Comparison of ENCODE assay signal across 1 cellular context in the genomic region with DNA sequence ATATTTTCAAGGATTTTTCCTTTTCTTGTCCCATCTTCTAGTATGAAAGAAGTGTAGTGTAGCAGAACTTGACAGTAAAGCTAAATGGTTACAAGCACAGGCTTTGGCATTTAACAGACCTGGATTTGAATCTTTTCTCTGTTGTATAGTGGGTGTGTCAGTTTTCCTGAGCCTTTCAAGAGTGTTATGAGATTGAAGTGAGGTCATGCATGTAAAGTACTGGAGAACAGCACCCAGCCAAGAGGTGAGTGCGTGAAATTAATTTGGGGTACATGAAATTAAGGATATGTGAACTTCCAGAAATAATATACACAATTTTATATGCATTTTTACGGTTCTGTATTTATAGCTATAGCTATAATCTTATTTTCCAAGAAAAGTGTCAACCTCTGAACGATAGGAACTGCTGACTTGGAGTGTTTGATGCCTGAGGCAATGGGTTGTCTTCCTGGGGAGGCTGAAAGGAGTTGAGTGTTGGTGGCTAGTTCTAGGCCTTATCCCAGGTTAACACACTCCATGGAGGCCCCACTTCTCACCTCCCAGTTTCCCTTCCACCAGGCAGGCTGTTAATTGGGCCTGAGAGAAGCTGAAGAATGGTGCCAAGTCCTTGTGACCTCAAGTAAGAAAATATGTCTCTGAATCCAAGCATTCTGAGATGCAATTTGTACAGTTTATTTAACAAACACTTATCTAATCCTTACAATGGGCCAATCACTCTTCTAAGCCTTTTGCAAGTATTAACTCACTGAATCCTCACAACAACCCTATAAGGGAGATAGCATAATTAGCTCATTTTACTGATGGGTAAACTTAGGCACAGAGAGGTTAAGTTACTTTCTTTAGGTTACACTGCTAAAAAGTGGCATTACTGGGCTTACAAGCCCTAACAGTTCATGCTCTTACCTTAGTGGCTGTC.
TF ChIP-seq lines count a peak whose summit lies in the region.

No MANE protein-coding gene starts in this region.

TF ChIP-seq in HEK293, 187 proteins besides CTCF, POLR2A, EP300 and RAD21 (continued from another document):
- peak; percentile 57; the same call in 1 of the 2 replicates for TF ChIP-seq ATF2 (tag by site-specific recombination; IDR thresholded peaks at IDR 0.05; ENCODE audit: low read depth)
- TF ChIP-seq ZNF701 (tag by site-specific recombination; IDR thresholded peaks at IDR 0.05): no peak
- no peak for TF ChIP-seq ZNF830 (tag by site-specific recombination; IDR thresholded peaks at IDR 0.05; ENCODE audit: low read depth)
- TF ChIP-seq ZEB2 (tag by site-specific recombination; IDR thresholded peaks at IDR 0.05): 0 out of 2 replicates have a peak, but pooled peaks have one; percentile 10
- TF ChIP-seq ZNF518A (tag by site-specific recombination; conservative IDR thresholded peaks at IDR 0.05; ENCODE audit: low read depth): no peak
- TF ChIP-seq ZNF426 (tag by site-specific recombination; IDR thresholded peaks at IDR 0.05): no peak
- no peak for TF ChIP-seq EGR2 (tag by site-specific recombination; IDR thresholded peaks at IDR 0.05; ENCODE audit: low read depth)
- TF ChIP-seq, protein P1, sequence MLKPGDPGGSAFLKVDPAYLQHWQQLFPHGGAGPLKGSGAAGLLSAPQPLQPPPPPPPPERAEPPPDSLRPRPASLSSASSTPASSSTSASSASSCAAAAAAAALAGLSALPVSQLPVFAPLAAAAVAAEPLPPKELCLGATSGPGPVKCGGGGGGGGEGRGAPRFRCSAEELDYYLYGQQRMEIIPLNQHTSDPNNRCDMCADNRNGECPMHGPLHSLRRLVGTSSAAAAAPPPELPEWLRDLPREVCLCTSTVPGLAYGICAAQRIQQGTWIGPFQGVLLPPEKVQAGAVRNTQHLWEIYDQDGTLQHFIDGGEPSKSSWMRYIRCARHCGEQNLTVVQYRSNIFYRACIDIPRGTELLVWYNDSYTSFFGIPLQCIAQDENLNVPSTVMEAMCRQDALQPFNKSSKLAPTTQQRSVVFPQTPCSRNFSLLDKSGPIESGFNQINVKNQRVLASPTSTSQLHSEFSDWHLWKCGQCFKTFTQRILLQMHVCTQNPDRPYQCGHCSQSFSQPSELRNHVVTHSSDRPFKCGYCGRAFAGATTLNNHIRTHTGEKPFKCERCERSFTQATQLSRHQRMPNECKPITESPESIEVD (tag by site-specific recombination; IDR thresholded peaks at IDR 0.05): peak; percentile 72
- no peak for TF ChIP-seq ZNF214 (tag by site-specific recombination; IDR thresholded peaks at IDR 0.05; ENCODE audit: borderline replicate concordance)
- no peak for TF ChIP-seq ZNF76 (tag by site-specific recombination; IDR thresholded peaks at IDR 0.05; ENCODE audit: borderline replicate concordance, low read depth)
- no peak for TF ChIP-seq MEIS1 (CRISPR knock-in tag; IDR thresholded peaks at IDR 0.05; ENCODE audit: borderline replicate concordance)
- TF ChIP-seq ZNF571 (tag by site-specific recombination; IDR thresholded peaks at IDR 0.05): no peak
- TF ChIP-seq, protein P2, sequence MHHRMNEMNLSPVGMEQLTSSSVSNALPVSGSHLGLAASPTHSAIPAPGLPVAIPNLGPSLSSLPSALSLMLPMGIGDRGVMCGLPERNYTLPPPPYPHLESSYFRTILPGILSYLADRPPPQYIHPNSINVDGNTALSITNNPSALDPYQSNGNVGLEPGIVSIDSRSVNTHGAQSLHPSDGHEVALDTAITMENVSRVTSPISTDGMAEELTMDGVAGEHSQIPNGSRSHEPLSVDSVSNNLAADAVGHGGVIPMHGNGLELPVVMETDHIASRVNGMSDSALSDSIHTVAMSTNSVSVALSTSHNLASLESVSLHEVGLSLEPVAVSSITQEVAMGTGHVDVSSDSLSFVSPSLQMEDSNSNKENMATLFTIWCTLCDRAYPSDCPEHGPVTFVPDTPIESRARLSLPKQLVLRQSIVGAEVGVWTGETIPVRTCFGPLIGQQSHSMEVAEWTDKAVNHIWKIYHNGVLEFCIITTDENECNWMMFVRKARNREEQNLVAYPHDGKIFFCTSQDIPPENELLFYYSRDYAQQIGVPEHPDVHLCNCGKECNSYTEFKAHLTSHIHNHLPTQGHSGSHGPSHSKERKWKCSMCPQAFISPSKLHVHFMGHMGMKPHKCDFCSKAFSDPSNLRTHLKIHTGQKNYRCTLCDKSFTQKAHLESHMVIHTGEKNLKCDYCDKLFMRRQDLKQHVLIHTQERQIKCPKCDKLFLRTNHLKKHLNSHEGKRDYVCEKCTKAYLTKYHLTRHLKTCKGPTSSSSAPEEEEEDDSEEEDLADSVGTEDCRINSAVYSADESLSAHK (tag by site-specific recombination; IDR thresholded peaks at IDR 0.05): no peak
- TF ChIP-seq ZNF223 (tag by site-specific recombination; IDR thresholded peaks at IDR 0.05): no peak
- no peak for TF ChIP-seq BCL11B (tag by site-specific recombination; IDR thresholded peaks at IDR 0.05; ENCODE audit: low read depth)
- TF ChIP-seq ZBTB17 (tag by site-specific recombination; IDR thresholded peaks at IDR 0.05): 0 out of 2 replicates have a peak, but pooled peaks have one; percentile 24
- no peak for TF ChIP-seq ZNF302 (tag by site-specific recombination; IDR thresholded peaks at IDR 0.05; ENCODE audit: low read depth)
- TF ChIP-seq ZNF626 (tag by site-specific recombination; IDR thresholded peaks at IDR 0.05): no peak
- TF ChIP-seq ZNF621 (tag by site-specific recombination; IDR thresholded peaks at IDR 0.05): no peak
- no peak for TF ChIP-seq TCF7L2 (IDR thresholded peaks at IDR 0.05; ENCODE audit: borderline replicate concordance, low read depth, low read length)
- TF ChIP-seq HIC1 (tag by site-specific recombination; IDR thresholded peaks at IDR 0.05): no peak
- TF ChIP-seq ZNF48 (tag by site-specific recombination; IDR thresholded peaks at IDR 0.05): no peak
- TF ChIP-seq ZNF184 (tag by site-specific recombination; IDR thresholded peaks at IDR 0.05): no peak
- no peak for TF ChIP-seq ZNF174 (tag by site-specific recombination; IDR thresholded peaks at IDR 0.05)
- 0 out of 2 replicates have a peak, but pooled peaks have one; percentile 11 for TF ChIP-seq ZNF366 (tag by site-specific recombination; conservative IDR thresholded peaks at IDR 0.05)
- TF ChIP-seq ZNF248 (tag by site-specific recombination; IDR thresholded peaks at IDR 0.05): no peak
- no peak for TF ChIP-seq ZNF501 (tag by site-specific recombination; IDR thresholded peaks at IDR 0.05)
- TF ChIP-seq TRIM28 (IDR thresholded peaks at IDR 0.05; ENCODE audit: borderline replicate concordance, low read length): peak; percentile 70; the same call in 1 of the 2 replicates
- TF ChIP-seq YY2 (tag by site-specific recombination; IDR thresholded peaks at IDR 0.05): no peak
- TF ChIP-seq ZNF239 (tag by site-specific recombination; IDR thresholded peaks at IDR 0.05): no peak
- no peak for TF ChIP-seq ZNF175 (tag by site-specific recombination; IDR thresholded peaks at IDR 0.05)
- TF ChIP-seq ZNF660 (tag by site-specific recombination; IDR thresholded peaks at IDR 0.05): no peak
- TF ChIP-seq ZNF362 (tag by site-specific recombination; IDR thresholded peaks at IDR 0.05): no peak
- no peak for TF ChIP-seq ZNF140 (tag by site-specific recombination; IDR thresholded peaks at IDR 0.05)
